In the genomic region with DNA sequence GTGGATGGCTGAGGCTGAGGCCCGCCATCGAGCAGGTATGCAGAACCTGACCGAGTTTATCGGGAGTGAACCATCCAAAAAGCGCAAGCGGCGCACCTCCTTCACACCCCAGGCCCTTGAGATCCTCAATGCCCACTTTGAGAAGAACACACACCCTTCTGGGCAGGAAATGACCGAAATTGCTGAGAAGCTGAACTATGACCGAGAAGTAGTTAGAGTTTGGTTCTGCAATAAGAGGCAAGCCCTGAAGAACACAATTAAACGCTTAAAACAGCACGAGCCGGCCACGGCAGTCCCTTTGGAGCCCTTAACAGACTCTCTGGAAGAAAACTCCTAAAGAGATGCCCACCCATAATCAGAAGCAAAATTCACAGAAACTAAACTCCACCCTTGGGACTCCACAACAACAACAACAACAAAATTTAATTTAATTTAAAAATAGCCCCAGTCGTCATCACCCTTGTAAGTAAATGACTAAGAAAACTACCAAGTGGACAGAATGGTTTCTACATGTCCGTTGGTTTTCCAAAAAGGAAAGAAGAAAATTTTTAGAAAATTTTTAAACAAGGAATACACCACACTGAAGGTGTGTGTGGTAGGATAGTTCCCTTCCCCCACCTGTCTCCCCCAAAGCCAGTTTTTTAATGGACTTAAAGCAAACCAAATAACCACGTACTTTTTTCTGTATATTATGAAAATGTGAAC, we compare ENCODE assay signal across 10 cellular contexts.
A peak's percentile ranks its signal among the peaks of the same experiment; 100 is the strongest.
DNase-seq lines count a peak whose midpoint lies in the region; ATAC-seq and TF ChIP-seq lines count a peak whose summit lies in the region.
"Had no signal": no experiment of that assay in that cellular context is flagged by ENCODE, and none has a peak within 500 bp of the region (broad histone marks: within the 10 kb centered on the region; RNA-seq: fewer than 3 reads in every experiment).

No MANE protein-coding gene starts in this region.

- H2AFZ ChIP-seq in ACC112 (ENCODE audit: low read length, unreplicated experiment) (peak overlapping the region; percentile 58), Loucy (ENCODE audit: low read length) (peak overlapping the region; percentile 64; the same call in 1 of the 2 replicates), mesenchymal stem cell (ENCODE audit: low read depth, low read length) (no peak overlapping the region)

- no peaks in the 10 kb centered on the region for H4K20me1 ChIP-seq in Loucy (ENCODE audit: insufficient read depth, low read length, poor library complexity, severe bottlenecking)

- WGBS in mesenchymal stem cell: 92% methylated on average over 13 of the region's 16 CpGs

- no peak overlapping the region for H2BK12ac ChIP-seq in mesenchymal stem cell (ENCODE audit: low read length in 2 of 2)

- H3K4me3 ChIP-seq in ACC112 (ENCODE audit: low read depth, low read length) (peak overlapping the region; percentile 63; the same call in 1 of the 2 replicates), Loucy (ENCODE audit: low read length, poor library complexity, severe bottlenecking) (peak overlapping the region; percentile 14), mesenchymal stem cell (ENCODE audit: insufficient read depth in 1 of 2, low read depth in 1 of 2, low read length in 2 of 2) (peak overlapping the region in 1 of 2 experiments; percentile 50)

- peak overlapping the region in 1 of 2 experiments; percentile 16 for H3K18ac ChIP-seq in mesenchymal stem cell (ENCODE audit: low read depth in 1 of 2, low read length in 2 of 2)

- peak overlapping the region in 1 of 2 experiments; percentile 71 for H3K14ac ChIP-seq in mesenchymal stem cell (ENCODE audit: low read length in 2 of 2)

- no peaks in the 10 kb centered on the region for H3K9me2 ChIP-seq in Loucy (replicated peaks; ENCODE audit: low read depth, low read length)

- H2BK15ac ChIP-seq in mesenchymal stem cell (ENCODE audit: low read depth, poor library complexity, severe bottlenecking): no peak overlapping the region

- ATAC-seq in GM21529 (IDR thresholded peaks at IDR 0.05; ENCODE audit: unreplicated experiment) (peak; percentile 5), HG03196 (IDR thresholded peaks at IDR 0.05; ENCODE audit: unreplicated experiment) (no peak)

- H3K4me1 ChIP-seq in ACC112 (ENCODE audit: control insufficient read depth, insufficient read depth, low read length, unreplicated experiment) (peaks cover 4% of the 10 kb centered on the region), Loucy (ENCODE audit: insufficient read depth, low read length, poor library complexity, severe bottlenecking) (peaks cover 5% of the 10 kb centered on the region), mesenchymal stem cell (ENCODE audit: control insufficient read depth, insufficient read depth, low read depth, low read length) (peaks cover 8% of the 10 kb centered on the region)

- H3K27me3 ChIP-seq in ACC112 (ENCODE audit: insufficient read depth, low read length) (peaks cover 8% of the 10 kb centered on the region; the same call in 1 of the 2 replicates), Loucy (ENCODE audit: insufficient read depth, low read length, poor library complexity, severe bottlenecking) (no peaks in the 10 kb centered on the region), mesenchymal stem cell (ENCODE audit: control insufficient read depth in 1 of 2, insufficient read depth in 1 of 2, low read length in 2 of 2) (peaks cover 3 to 22% of the 10 kb centered on the region in 2 experiments)

- H3K9me3 ChIP-seq in Loucy (ENCODE audit: insufficient read depth, low read depth, low read length) (no peaks in the 10 kb centered on the region), mesenchymal stem cell (ENCODE audit: control insufficient read depth, low read length) (no peaks in the 10 kb centered on the region)

- no peak overlapping the region for H3K4ac ChIP-seq in mesenchymal stem cell (ENCODE audit: low read depth in 1 of 2, low read length in 2 of 2)

- TF ChIP-seq CTCF in Loucy (conservative IDR thresholded peaks at IDR 0.05; ENCODE audit: low read length): no peak

- H2AK5ac ChIP-seq in mesenchymal stem cell (ENCODE audit: low read length, severe bottlenecking): peak overlapping the region; percentile 69

- H3K79me1 ChIP-seq in mesenchymal stem cell (replicated peaks; ENCODE audit: low read length, poor library complexity, severe bottlenecking): no peaks in the 10 kb centered on the region

- no peak overlapping the region for H2BK5ac ChIP-seq in mesenchymal stem cell (ENCODE audit: low read depth, low read length, poor library complexity, severe bottlenecking)

- H3K79me2 ChIP-seq in ACC112 (ENCODE audit: control insufficient read depth, insufficient read depth, low read length, unreplicated experiment) (no peaks in the 10 kb centered on the region), Loucy (ENCODE audit: insufficient read depth, low read length) (no peaks in the 10 kb centered on the region)

- H3K4me2 ChIP-seq in Loucy (ENCODE audit: low read depth, low read length, poor library complexity, severe bottlenecking) (peak overlapping the region; percentile 33), mesenchymal stem cell (ENCODE audit: low read length, poor library complexity, severe bottlenecking) (no peak overlapping the region)

- H4K91ac ChIP-seq in mesenchymal stem cell (ENCODE audit: low read length): no peak overlapping the region

- no peaks in the 10 kb centered on the region for H3F3A ChIP-seq in Loucy (ENCODE audit: low read depth)

- H4K8ac ChIP-seq in mesenchymal stem cell (ENCODE audit: low read length): no peak overlapping the region

- H3K36me3 ChIP-seq in ACC112 (ENCODE audit: insufficient read depth, low read length) (no peaks in the 10 kb centered on the region), Loucy (ENCODE audit: insufficient read depth, low read length) (no peaks in the 10 kb centered on the region), mesenchymal stem cell (ENCODE audit: control insufficient read depth in 1 of 2, insufficient read depth in 2 of 2, low read depth in 1 of 2, low read length in 2 of 2) (no peaks in the 10 kb centered on the region)

- no peak overlapping the region for H2BK120ac ChIP-seq in mesenchymal stem cell (ENCODE audit: low read depth, low read length)

- H3K9ac ChIP-seq in Loucy (ENCODE audit: low read depth, low read length, poor library complexity, severe bottlenecking) (no peak overlapping the region), mesenchymal stem cell (ENCODE audit: low read length) (peak overlapping the region; percentile 77)

- no peak overlapping the region for H3K23ac ChIP-seq in mesenchymal stem cell (ENCODE audit: low read length in 2 of 2)

- H3K27ac ChIP-seq in ACC112 (ENCODE audit: low read depth, low read length) (no peak overlapping the region), mesenchymal stem cell (ENCODE audit: low read length, poor library complexity, severe bottlenecking) (no peak overlapping the region)

- no peak for DNase-seq in mesenchymal stem cell
- DNase-seq in NK-92 (lab: John Stamatoyannopoulos, UW; ENCODE audit: unreplicated experiment): no peak
- DNase-seq in pons (ENCODE audit: low spot score): no peak
- no peak for DNase-seq in OCI-M2 (lab: John Stamatoyannopoulos, UW; ENCODE audit: unreplicated experiment)
- DNase-seq: NCI-H1417 treated with DMSO at 0.1 percent for 48 hours; NK-92 treated with Interleukin-12 subunit alpha and Interleukin-12 subunit beta, amount 100 ng/mL, for 24 hours had no signal
